ENCODE assay signal across 32 cellular contexts in the genomic region with DNA sequence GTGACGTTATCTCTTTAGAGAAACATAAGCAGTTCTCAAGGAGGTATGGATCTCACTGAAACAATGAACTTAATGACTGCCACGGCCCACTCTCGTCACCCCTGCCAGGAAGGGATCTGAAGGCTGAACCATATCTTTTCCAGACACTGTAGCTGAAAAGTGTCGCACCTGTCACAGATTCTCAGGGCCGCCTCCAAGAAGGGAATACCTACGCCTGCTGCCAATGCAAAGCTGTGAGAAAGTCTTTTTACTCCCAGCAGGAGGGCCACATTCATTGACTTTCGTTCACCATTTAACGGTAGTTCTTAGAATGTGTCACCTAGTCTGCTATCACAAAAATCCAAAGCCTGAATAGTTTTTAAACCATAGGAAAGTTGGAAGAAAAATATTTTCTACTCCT.
"Had no signal": no experiment of that assay in that cellular context is flagged by ENCODE, and none has a peak within 500 bp of the region (broad histone marks: within the 10 kb centered on the region; RNA-seq: fewer than 3 reads in every experiment).

No MANE protein-coding gene starts in this region.

- H3K4me1 Mint-ChIP-seq: activated CD4-positive, alpha-beta T cell treated with anti-CD3 and anti-CD28 coated beads, Interleukin-2, amount 10 ng/mL, durations not matched to agents 24 days and 14 days; central memory CD8-positive, alpha-beta T cell; stimulated activated naive B cell treated with anti-CD40 and anti-IgM and Interleukin-4, amounts not matched to agents 10 μg/mL and 1 μg/mL and 100 μg/mL, for 72 hours had no signal

- H3K4me1 ChIP-seq: breast epithelium, left lung, lower lobe of right lung had no signal

- H3K27me3 ChIP-seq: breast epithelium, esophagus squamous epithelium, heart right ventricle, left lung, ovary, right atrium auricular region, suprapubic skin had no signal

- H3K27ac Mint-ChIP-seq: activated CD4-positive, alpha-beta memory T cell treated with anti-CD3 and anti-CD28 coated beads for 36 hours; activated CD4-positive, alpha-beta T cell treated with anti-CD3 and anti-CD28 coated beads, Interleukin-2, amount 10 ng/mL, durations not matched to agents 24 days and 14 days; activated T-cell treated with anti-CD3 and anti-CD28 coated beads, Interleukin-2, amount 50 U/mL, for 24 hours; dendritic cell treated with granulocyte-macrophage colony-stimulating factor and Interleukin-4, amounts not matched to agents 40 ng/mL and 50 ng/mL, for 4 days; natural killer cell treated with Interleukin-12 subunit alpha and Interleukin-12 subunit beta and Interleukin-15 and Interleukin-18, amount 100 ng/mL, for 72 hours; stimulated activated naive B cell treated with anti-CD40 and anti-IgM and Interleukin-4, amounts not matched to agents 10 μg/mL and 1 μg/mL and 100 μg/mL, for 72 hours; T-helper 1 cell treated with Interleukin-12 subunit alpha and Interleukin-12 subunit beta and Interleukin-4 antibody, amounts not matched to agents 30 μg/mL and 1 μg/mL, for 36 hours had no signal

- H3K27ac ChIP-seq: breast epithelium, epithelial cell of prostate, esophagus squamous epithelium, heart right ventricle, left lung, lower lobe of right lung, ovary, right atrium auricular region, suprapubic skin, tibial artery, WERI-Rb-1 had no signal

- H3K4me3 ChIP-seq: breast epithelium, esophagus squamous epithelium, heart right ventricle, left lung, lower lobe of right lung, mucosa of descending colon, ovary, right atrium auricular region, smooth muscle cell, suprapubic skin, tibial artery had no signal

- H3K36me3 Mint-ChIP-seq: activated CD4-positive, alpha-beta memory T cell treated with anti-CD3 and anti-CD28 coated beads for 36 hours; natural killer cell treated with Interleukin-12 subunit alpha and Interleukin-12 subunit beta and Interleukin-15 and Interleukin-18, amount 100 ng/mL, for 72 hours; stimulated activated naive B cell treated with anti-CD40 and anti-IgM and Interleukin-4, amounts not matched to agents 10 μg/mL and 1 μg/mL and 100 μg/mL, for 72 hours had no signal

- H3K9me3 Mint-ChIP-seq: activated CD4-positive, alpha-beta memory T cell treated with anti-CD3 and anti-CD28 coated beads for 36 hours; activated T-cell treated with anti-CD3 and anti-CD28 coated beads, Interleukin-2, amount 50 U/mL, for 24 hours; central memory CD8-positive, alpha-beta T cell; dendritic cell treated with granulocyte-macrophage colony-stimulating factor and Interleukin-4, amounts not matched to agents 40 ng/mL and 50 ng/mL, for 4 days; natural killer cell treated with Interleukin-12 subunit alpha and Interleukin-12 subunit beta and Interleukin-15 and Interleukin-18, amount 100 ng/mL, for 72 hours; stimulated activated naive B cell treated with anti-CD40 and anti-IgM and Interleukin-4, amounts not matched to agents 10 μg/mL and 1 μg/mL and 100 μg/mL, for 72 hours; T-helper 1 cell treated with Interleukin-12 subunit alpha and Interleukin-12 subunit beta and Interleukin-4 antibody, amounts not matched to agents 30 μg/mL and 1 μg/mL, for 36 hours had no signal

- H3K36me3 ChIP-seq: breast epithelium, esophagus squamous epithelium, heart right ventricle, left lung, lower lobe of right lung, ovary, right atrium auricular region, suprapubic skin, tibial artery, WERI-Rb-1 had no signal

- DNase-seq: activated CD4-positive, alpha-beta memory T cell treated with anti-CD3 and anti-CD28 coated beads for 36 hours; activated CD4-positive, alpha-beta T cell treated with anti-CD3 and anti-CD28 coated beads, Interleukin-2, amount 10 ng/mL, durations not matched to agents 24 days and 14 days; activated CD4-positive, CD25-positive, alpha-beta regulatory T cell treated with anti-CD3 and anti-CD28 coated beads, Interleukin-2, amount 50 U/mL, for 72 hours; activated CD8-positive, alpha-beta memory T cell treated with anti-CD3 and anti-CD28 coated beads, Interleukin-2, amount 50 U/mL, for 4 hours; activated gamma-delta T cell treated with Interleukin-2 at 50 U/mL for 16 hours; activated naive CD4-positive, alpha-beta T cell treated with anti-CD3 and anti-CD28 coated beads, Interleukin-2, amount 50 U/mL, for 16 hours; activated T-cell treated with anti-CD3 and anti-CD28 coated beads, Interleukin-2, amount 50 U/mL, for 24 hours; amniotic stem cell; effector CD4-positive, alpha-beta T cell; esophagus squamous epithelium; foreskin melanocyte; heart right ventricle; left lung; lower lobe of right lung; mesenchymal stem cell; mucosa of descending colon; ovary; stimulated activated CD4-positive, alpha-beta T cell treated with anti-CD3 and anti-CD28 coated beads, Interleukin-1b, Interleukin-23, amount 100 ng/mL, for 48 hours; stimulated activated CD4-positive, alpha-beta T cell treated with anti-CD3 and anti-CD28 coated beads, Interleukin-4, amount 100 ng/mL, for 4 hours; stimulated activated naive B cell treated with anti-CD40 and anti-IgM and Interleukin-4, amounts not matched to agents 10 μg/mL and 1 μg/mL and 100 μg/mL, for 72 hours; T-helper 9 cell; tibial artery; WERI-Rb-1 had no signal

- ATAC-seq: heart right ventricle; left lung; lower lobe of right lung; mucosa of descending colon; natural killer cell treated with Interleukin-12 subunit alpha and Interleukin-12 subunit beta and Interleukin-15 and Interleukin-18, amount 100 ng/mL, for 72 hours; stimulated activated naive B cell treated with anti-CD40 and anti-IgM and Interleukin-4, amounts not matched to agents 10 μg/mL and 1 μg/mL and 100 μg/mL, for 72 hours had no signal

- H3K9me3 ChIP-seq: breast epithelium, esophagus squamous epithelium, heart right ventricle, left lung, lower lobe of right lung, mucosa of descending colon, ovary, right atrium auricular region, suprapubic skin, tibial artery had no signal

- H3K27me3 Mint-ChIP-seq: activated CD4-positive, alpha-beta T cell treated with anti-CD3 and anti-CD28 coated beads, Interleukin-2, amount 10 ng/mL, durations not matched to agents 24 days and 14 days; stimulated activated naive B cell treated with anti-CD40 and anti-IgM and Interleukin-4, amounts not matched to agents 10 μg/mL and 1 μg/mL and 100 μg/mL, for 72 hours had no signal

- H3K4me3 Mint-ChIP-seq: activated CD4-positive, alpha-beta memory T cell treated with anti-CD3 and anti-CD28 coated beads for 36 hours; activated CD4-positive, alpha-beta T cell treated with anti-CD3 and anti-CD28 coated beads, Interleukin-2, amount 10 ng/mL, durations not matched to agents 24 days and 14 days; activated T-cell treated with anti-CD3 and anti-CD28 coated beads, Interleukin-2, amount 50 U/mL, for 24 hours; central memory CD8-positive, alpha-beta T cell; dendritic cell treated with granulocyte-macrophage colony-stimulating factor and Interleukin-4, amounts not matched to agents 40 ng/mL and 50 ng/mL, for 4 days; natural killer cell treated with Interleukin-12 subunit alpha and Interleukin-12 subunit beta and Interleukin-15 and Interleukin-18, amount 100 ng/mL, for 72 hours; stimulated activated naive B cell treated with anti-CD40 and anti-IgM and Interleukin-4, amounts not matched to agents 10 μg/mL and 1 μg/mL and 100 μg/mL, for 72 hours; T-helper 1 cell treated with Interleukin-12 subunit alpha and Interleukin-12 subunit beta and Interleukin-4 antibody, amounts not matched to agents 30 μg/mL and 1 μg/mL, for 36 hours had no signal
